ENCODE assay signal across 8 cellular contexts in genomic region chr22:27919222-27919942, GRCh38. TPM values are rescaled to one million over a fixed set of nuclear protein-coding genes. Genes with fewer than 3 reads are reported as not detected.
DNase-seq lines count a peak whose midpoint lies in the region; ATAC-seq and TF ChIP-seq lines count a peak whose summit lies in the region.

Gene PITPNB (minus strand): TSS chr22:27919256. CDS start chr22:27919191, 65 bp downstream.

- H3K4me1 ChIP-seq in KMS-11 (ENCODE audit: low read depth, poor library complexity, severe bottlenecking) = peaks cover 52% of the 10 kb centered on the region
- peaks cover 25% of the 10 kb centered on the region for H3K4me1 ChIP-seq in Panc1 (ENCODE audit: control insufficient read depth, insufficient read depth, low read length)
- peaks cover 0 to 3% of the 10 kb centered on the region in 2 donors for H3K4me1 ChIP-seq in esophagus (ENCODE audit: control insufficient read depth in 2 of 2, insufficient read depth in 2 of 2, low read length in 1 of 2)
- H3K4me1 ChIP-seq in mucosa of stomach (ENCODE audit: control insufficient read depth, insufficient read depth, low read length) = peaks cover 7% of the 10 kb centered on the region

- intact Hi-C loops in Panc1 (cut with micrococcal nuclease; ENCODE audit: unreplicated experiment) = no loop called here

- H3K36me3 Mint-ChIP-seq in activated T-cell treated with anti-CD3 and anti-CD28 coated beads, Interleukin-2, amount 50 U/mL, for 4 hours (ENCODE audit: insufficient read depth) = peaks cover 22% of the 10 kb centered on the region

- WGBS in esophagus, 2 donors = 0 to 1% methylated on average over 68 of the region's 68 CpGs

- CTCF ChIA-PET in Panc1 (lab: Charles Lee) = interaction anchor here (0.7 kb wide), 1 partner anchor 41 kb away, joined by 3 read pairs; no protein-coding TSS in a partner anchor

- peak within 1 kb of the TSS; percentile 98 for H3K4me3 Mint-ChIP-seq in activated T-cell treated with anti-CD3 and anti-CD28 coated beads, Interleukin-2, amount 50 U/mL, for 4 hours

- POLR2A ChIA-PET in Panc1 (lab: Charles Lee) = interaction anchor here (1.0 kb wide), 1 partner anchor 16 kb away, joined by 3 read pairs; no protein-coding TSS in a partner anchor

- in situ Hi-C loops in Panc1 (cut with HindIII; ENCODE audit: low pct_unique_long_range_greater_than_20kb, low sequenced_read_pairs) = no loop called here

- TF ChIP-seq CTCF in KMS-11 (conservative IDR thresholded peaks at IDR 0.05; ENCODE audit: low read depth, low read length) (no peak), Panc1 (IDR thresholded peaks at IDR 0.05) (no peak)

- peak within 1 kb of the TSS; percentile 89 for H3K4me2 ChIP-seq in KMS-11

- H3K36me3 ChIP-seq in KMS-11 (ENCODE audit: insufficient read depth) = no peaks in the 10 kb centered on the region
- H3K36me3 ChIP-seq in Panc1 (ENCODE audit: control insufficient read depth, insufficient read depth, low read length) = peaks cover 8% of the 10 kb centered on the region
- H3K36me3 ChIP-seq in esophagus (ENCODE audit: control insufficient read depth in 2 of 2, insufficient read depth in 2 of 2, low read length in 1 of 2) = no peaks in the 10 kb centered on the region
- H3K36me3 ChIP-seq in mucosa of stomach (ENCODE audit: control insufficient read depth, insufficient read depth, low read length) = no peaks in the 10 kb centered on the region

- H3K79me2 ChIP-seq in KMS-11 (ENCODE audit: insufficient read depth, low read depth) = peaks cover 68% of the 10 kb centered on the region

- DNase-seq in DMS53 treated with DMSO at 0.1 percent for 48 hours (lab: John Stamatoyannopoulos, UW; ENCODE audit: unreplicated experiment) (peak; percentile 71), Panc1 (ENCODE audit: low read depth, low spot score) (peak; percentile 61)
- DNase-seq in activated T-cell treated with anti-CD3 and anti-CD28 coated beads, Interleukin-2, amount 50 U/mL, for 4 hours = peak; percentile 99
- DNase-seq in stimulated activated CD8-positive, alpha-beta memory T cell treated with anti-CD3 and anti-CD28 coated beads, Interleukin-4, amount 100 ng/mL, for 48 hours = peak; percentile 99

- H3K9ac ChIP-seq in KMS-11 = peak within 1 kb of the TSS; percentile 89
- peak within 1 kb of the TSS; percentile 95 for H3K9ac ChIP-seq in mucosa of stomach (ENCODE audit: low read length)

- peaks cover 33% of the 10 kb centered on the region for H4K20me1 ChIP-seq in KMS-11 (ENCODE audit: insufficient read depth)

- BruUV-seq in Panc1 (replicated peaks; lab: Mats Ljungman, UMichigan) = TSS peak; percentile 71

- H3K27me3 ChIP-seq in KMS-11 (ENCODE audit: insufficient read depth, low read depth) = no peaks in the 10 kb centered on the region
- H3K27me3 ChIP-seq in Panc1 (ENCODE audit: control insufficient read depth, insufficient read depth, low read length) = no peaks in the 10 kb centered on the region
- no peaks in the 10 kb centered on the region for H3K27me3 ChIP-seq in esophagus (ENCODE audit: control insufficient read depth in 1 of 2, insufficient read depth in 2 of 2, low read length in 2 of 2)
- no peaks in the 10 kb centered on the region for H3K27me3 ChIP-seq in mucosa of stomach (ENCODE audit: control insufficient read depth, insufficient read depth, low read length)

- peaks cover 61% of the 10 kb centered on the region for H3K4me1 Mint-ChIP-seq in activated T-cell treated with anti-CD3 and anti-CD28 coated beads, Interleukin-2, amount 50 U/mL, for 4 hours (ENCODE audit: low read depth)

- no peaks in the 10 kb centered on the region for H3K9me3 Mint-ChIP-seq in activated T-cell treated with anti-CD3 and anti-CD28 coated beads, Interleukin-2, amount 50 U/mL, for 4 hours

- no peaks in the 10 kb centered on the region for H3K27me3 Mint-ChIP-seq in activated T-cell treated with anti-CD3 and anti-CD28 coated beads, Interleukin-2, amount 50 U/mL, for 4 hours (ENCODE audit: low read depth)

- no peaks in the 10 kb centered on the region for H3K9me3 ChIP-seq in Panc1 (ENCODE audit: control insufficient read depth, insufficient read depth, low read depth, low read length)
- no peaks in the 10 kb centered on the region for H3K9me3 ChIP-seq in esophagus (ENCODE audit: control insufficient read depth in 2 of 2, insufficient read depth in 1 of 2, low read depth in 1 of 2, low read length in 1 of 2)
- no peaks in the 10 kb centered on the region for H3K9me3 ChIP-seq in mucosa of stomach (ENCODE audit: control insufficient read depth, low read length)

- peak within 1 kb of the TSS; percentile 74 for H2AFZ ChIP-seq in KMS-11 (ENCODE audit: low read depth)

- H3K27ac ChIP-seq in KMS-11 (peak within 1 kb of the TSS; percentile 64), Panc1 (ENCODE audit: low read length) (peak within 1 kb of the TSS; percentile 88), esophagus (ENCODE audit: low read depth in 2 of 2, low read length in 1 of 2) (peak within 1 kb of the TSS; percentile 98 to 99)

- peak; percentile 66 for ATAC-seq in GM21737 (IDR thresholded peaks at IDR 0.05; ENCODE audit: unreplicated experiment)
- peak; percentile 96 for ATAC-seq in Panc1
- ATAC-seq in activated T-cell treated with anti-CD3 and anti-CD28 coated beads, Interleukin-2, amount 50 U/mL, for 4 hours = peak; percentile 82 to 85

- peak within 1 kb of the TSS; percentile 58 for H3K4me3 ChIP-seq in KMS-11 (IDR thresholded peaks at IDR 0.05; ENCODE audit: insufficient read depth, low read depth, low read length)
- peak within 1 kb of the TSS; percentile 92 to 93 for H3K4me3 ChIP-seq in Panc1 (ENCODE audit: low read depth in 2 of 2, low read length in 2 of 2)
- H3K4me3 ChIP-seq in esophagus (ENCODE audit: low read depth in 1 of 2, low read length in 2 of 2) = peak within 1 kb of the TSS; percentile 87 to 92
- peak within 1 kb of the TSS; percentile 98 for H3K4me3 ChIP-seq in mucosa of stomach (ENCODE audit: low read length)

RNA-seq across cellular contexts. Expression of gene PITPNB, which starts in this region (rescaled TPM):
- 67.0 TPM for total RNA-seq in Panc1 (2021; ENCODE audit: unreplicated experiment)
- 32.3 TPM for polyA plus RNA-seq in Panc1 (2012; ENCODE audit: insufficient read length)
- 100 to 1,000 TPM; 134 to 151 (median 149) TPM for total RNA-seq in activated T-cell treated with anti-CD3 and anti-CD28 coated beads, Interleukin-2, amount 50 U/mL, for 4 hours
- 10 to 100 TPM; 22.1 to 39.8 TPM for polyA plus RNA-seq in esophagus

Comparison
In these comparisons a context has a peak if more than half of its experiments do, and no peak if none do; other contexts are left out.
1. Peak in every context shown above with its lines: DNase-seq, ATAC-seq, H3K4me3 ChIP-seq and H3K27ac ChIP-seq.